Comparison of ENCODE assay signal across 8 cellular contexts in the genomic region with DNA sequence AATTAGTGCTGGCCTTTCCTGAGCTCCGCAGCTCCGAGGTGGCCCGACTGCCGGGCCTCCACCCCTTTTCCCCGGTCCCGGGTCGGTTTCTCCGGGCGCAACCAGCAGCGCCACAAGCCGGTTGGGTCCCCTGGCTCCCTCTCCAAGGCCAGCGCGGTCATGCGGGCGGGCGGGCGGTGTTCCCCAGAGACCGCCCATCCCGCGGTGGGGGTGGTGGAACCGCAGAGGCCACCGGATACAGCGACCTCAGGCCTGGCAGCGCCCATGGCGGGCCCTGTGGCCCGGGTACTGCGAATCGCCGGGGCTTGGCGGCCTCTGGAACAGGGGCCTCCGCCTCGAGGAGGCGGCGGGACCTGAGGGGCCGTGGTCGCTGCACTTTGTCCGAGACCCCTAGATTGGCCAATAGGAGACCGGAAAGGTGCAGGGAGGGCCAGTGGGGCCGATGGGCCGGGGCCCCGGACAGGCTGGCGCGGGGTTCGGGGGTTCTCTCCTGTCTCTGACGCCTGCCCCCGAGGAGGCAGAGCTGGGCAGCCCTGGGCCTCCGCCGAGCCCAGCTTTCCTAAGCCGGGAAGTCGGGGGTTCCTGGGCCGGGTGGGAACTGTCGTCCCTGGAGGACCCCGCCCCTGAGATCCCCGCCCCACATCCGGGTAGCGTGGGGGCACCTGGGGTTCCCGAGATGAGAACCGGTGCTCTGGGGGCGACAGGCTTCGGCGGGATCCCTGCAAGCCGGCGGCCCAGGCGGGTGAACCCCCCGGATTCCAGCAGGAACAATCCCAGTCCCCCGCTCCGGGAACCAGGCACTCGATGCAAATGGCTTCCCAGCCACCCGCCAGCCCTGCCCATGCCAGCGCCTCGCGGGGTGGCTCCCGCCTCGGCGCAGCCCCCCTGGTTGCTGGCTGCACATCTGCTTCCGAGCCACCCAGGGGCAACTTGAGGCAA.
DNase-seq lines count a peak whose midpoint lies in the region; ATAC-seq, FAIRE-seq and TF ChIP-seq lines count a peak whose summit lies in the region.

No MANE protein-coding gene starts in this region.

- H3K36me3 ChIP-seq in breast epithelium (no peaks in the 10 kb centered on the region), GM12878 (ENCODE audit: control insufficient read depth in 2 of 2, insufficient read depth in 2 of 2, low read length in 1 of 2) (no peaks in the 10 kb centered on the region), iPS DF 6.9 (ENCODE audit: control insufficient read depth, insufficient read depth, low read length) (no peaks in the 10 kb centered on the region)

- in situ Hi-C loops in GM12878 (cut with MboI) = no loop called here

- no peaks in the 10 kb centered on the region for H3K4me1 Mint-ChIP-seq in MCF 10A (ENCODE audit: insufficient read depth, unreplicated experiment)

- no peak for TF ChIP-seq POLR2A in breast epithelium (IDR thresholded peaks at IDR 0.05)
- TF ChIP-seq POLR2A in GM12878 (IDR thresholded peaks at IDR 0.05; ENCODE audit: low read depth, low read length) = no peak

- ATAC-seq in GM12878 (peak; percentile 84), HG02763 (IDR thresholded peaks at IDR 0.05; ENCODE audit: unreplicated experiment) (no peak)

- intact Hi-C loops in breast epithelium (cut with DNase I; ENCODE audit: low total_unique reads) = no loop called here
- intact Hi-C loops in MCF 10A (cut with micrococcal nuclease) = no loop called here
- intact Hi-C loops in GM12878 (cut with micrococcal nuclease; ENCODE audit: unreplicated experiment) = no loop called here

- no peaks in the 10 kb centered on the region for H3K9me3 Mint-ChIP-seq in MCF 10A (ENCODE audit: unreplicated experiment)

- no peak overlapping the region for H3K4me3 Mint-ChIP-seq in MCF 10A (ENCODE audit: unreplicated experiment)

- 9% methylated on average over 65 of the region's 76 CpGs for WGBS in GM12878 (ENCODE audit: insufficient coverage, insufficient replicate concordance, low lambda C conversion rate, missing lambda C conversion rate)
- WGBS in iPS DF 6.9 (ENCODE audit: insufficient coverage, insufficient read length) = no CpG with 5 or more reads among the region's 76 CpGs

- H3K27me3 Mint-ChIP-seq in MCF 10A (ENCODE audit: insufficient read depth, unreplicated experiment) = no peaks in the 10 kb centered on the region

- CTCF ChIA-PET in MCF 10A (lab: Yijun Ruan, JAX) = no interaction called here
- CTCF ChIA-PET in GM12878 (lab: Yijun Ruan, JAX) = no interaction called here

- H3K27ac ChIP-seq in breast epithelium = peak overlapping the region; percentile 82 to 88
- no peak overlapping the region for H3K27ac ChIP-seq in GM12878 (ENCODE audit: control insufficient read depth, insufficient read depth)
- no peak overlapping the region for H3K27ac ChIP-seq in iPS DF 6.9 (ENCODE audit: low read length)

- H3K36me3 Mint-ChIP-seq in MCF 10A (ENCODE audit: insufficient read depth, unreplicated experiment) = no peaks in the 10 kb centered on the region

- no peak for TF ChIP-seq EP300 in GM12878 (IDR thresholded peaks at IDR 0.05; ENCODE audit: borderline replicate concordance in 1 of 2, control insufficient read depth in 1 of 2, low read depth in 2 of 2, low read length in 2 of 2)

- TF ChIP-seq CTCF in breast epithelium (IDR thresholded peaks at IDR 0.05) = no peak
- no peak for TF ChIP-seq CTCF in MCF 10A (IDR thresholded peaks at IDR 0.05; ENCODE audit: unreplicated experiment)
- no peak for TF ChIP-seq CTCF in GM12878 (IDR thresholded peaks at IDR 0.05 in 2 of 3, conservative IDR thresholded peaks at IDR 0.05 in 1 of 3; ENCODE audit: control insufficient read depth in 2 of 3, extremely low read depth in 1 of 3, insufficient read depth in 1 of 3, low read depth in 3 of 3, low read length in 3 of 3)

- FAIRE-seq in GM12878 (lab: Jason Lieb, UNC) = no peak

- H3K9me3 ChIP-seq in breast epithelium = no peaks in the 10 kb centered on the region
- no peaks in the 10 kb centered on the region for H3K9me3 ChIP-seq in GM12878 (replicated peaks; ENCODE audit: control insufficient read depth, insufficient read depth, low read length)
- H3K9me3 ChIP-seq in iPS DF 6.9 (ENCODE audit: control insufficient read depth, insufficient read depth, low read length) = no peaks in the 10 kb centered on the region

- H3K27me3 ChIP-seq in breast epithelium = no peaks in the 10 kb centered on the region
- peaks cover 4 to 13% of the 10 kb centered on the region in 2 experiments for H3K27me3 ChIP-seq in GM12878 (replicated peaks in 1 of 2; ENCODE audit: control insufficient read depth in 2 of 2, insufficient read depth in 2 of 2, low read length in 1 of 2)
- no peaks in the 10 kb centered on the region for H3K27me3 ChIP-seq in iPS DF 6.9 (ENCODE audit: control insufficient read depth, insufficient read depth, low read length)

- TF ChIP-seq RAD21 in GM12878 (IDR thresholded peaks at IDR 0.05; ENCODE audit: insufficient read depth, low read depth, low read length) = no peak

- DNase-seq in breast epithelium (ENCODE audit: low spot score in 2 of 2) (peak; percentile 52 to 66), MCF 10A (ENCODE audit: unreplicated experiment) (no peak), NCI-H2029 treated with DMSO at 0.1 percent for 48 hours (lab: John Stamatoyannopoulos, UW) (peak; percentile 4), GM12878 (ENCODE audit: low read depth, low spot score) (no peak), iPS DF 6.9 (ENCODE audit: low read depth, low spot score) (no peak), putamen (ENCODE audit: low spot score) (peak; percentile 88), NCI-H1436 treated with DMSO at 0.1 percent for 48 hours (lab: John Stamatoyannopoulos, UW) (no peak)

- H3K4me3 ChIP-seq in breast epithelium = peak overlapping the region; percentile 57 to 76 (median 67)
- peak overlapping the region; percentile 46; the same call in 1 of the 2 replicates for H3K4me3 ChIP-seq in GM12878
- H3K4me3 ChIP-seq in iPS DF 6.9 (ENCODE audit: low read length) = peak overlapping the region; percentile 33

- BruUV-seq in MCF 10A (replicated peaks; lab: Mats Ljungman, UMichigan) (no TSS peak), GM12878 (replicated peaks; lab: Mats Ljungman, UMichigan) (no TSS peak)

- no peaks in the 10 kb centered on the region for H4K20me1 ChIP-seq in GM12878 (ENCODE audit: control insufficient read depth, insufficient read depth)

- peak overlapping the region; percentile 50 for H3K4me2 ChIP-seq in GM12878 (ENCODE audit: control insufficient read depth, insufficient read depth)

- SMC1A ChIA-PET in GM12878 (lab: Charles Lee; ENCODE audit: uncharacterized antibody, unreplicated experiment) = interaction anchor here (1.1 to 1.6 kb wide), 2 partner anchors 9 to 12 kb away, joined by 3 to 5 read pairs; no protein-coding TSS in a partner anchor

- H3K27ac Mint-ChIP-seq in MCF 10A (ENCODE audit: low read depth, unreplicated experiment) = no peak overlapping the region

- RAD21 ChIA-PET in GM12878 (lab: Charles Lee; ENCODE audit: unreplicated experiment) = interaction anchor here (1.1 kb wide), 1 partner anchor 226 kb away, joined by 3 read pairs; no protein-coding TSS in a partner anchor

- H3K4me1 ChIP-seq in breast epithelium (no peaks in the 10 kb centered on the region), GM12878 (ENCODE audit: control insufficient read depth, insufficient read depth, low read length) (no peaks in the 10 kb centered on the region), iPS DF 6.9 (ENCODE audit: control insufficient read depth, insufficient read depth, low read length) (peaks cover 2% of the 10 kb centered on the region; the same call in 1 of the 2 replicates)

- H3K9ac ChIP-seq in GM12878 (ENCODE audit: control insufficient read depth, insufficient read depth, low read length) = no peak overlapping the region

- peak overlapping the region; percentile 28; the same call in 1 of the 2 replicates for H2AFZ ChIP-seq in GM12878 (ENCODE audit: control insufficient read depth, low read depth, low read length)

- H3K79me2 ChIP-seq in GM12878 (ENCODE audit: control insufficient read depth, insufficient read depth, low read length) = no peaks in the 10 kb centered on the region

- POLR2A ChIA-PET in MCF 10A (lab: Yijun Ruan, JAX) (no interaction called here), GM12878 (lab: Charles Lee) (no interaction called here)

TF ChIP-seq in GM12878, 131 proteins besides CTCF, POLR2A, EP300 and RAD21:
- no peak for TF ChIP-seq RB1 (IDR thresholded peaks at IDR 0.05; ENCODE audit: borderline replicate concordance)
- TF ChIP-seq YY1 (IDR thresholded peaks at IDR 0.05; ENCODE audit: low read depth, low read length) = 0 out of 2 replicates have a peak, but pooled peaks have one; percentile 8
- TF ChIP-seq NFXL1 (IDR thresholded peaks at IDR 0.05; ENCODE audit: borderline replicate concordance) = no peak
- no peak for TF ChIP-seq CBX3 (IDR thresholded peaks at IDR 0.05; ENCODE audit: borderline replicate concordance, low read depth)
- TF ChIP-seq FOS (IDR thresholded peaks at IDR 0.05; ENCODE audit: borderline replicate concordance, extremely low read depth, insufficient read length) = no peak
- no peak for TF ChIP-seq ZNF622 (IDR thresholded peaks at IDR 0.05)
- peak; percentile 66 for TF ChIP-seq NR2F1 (conservative IDR thresholded peaks at IDR 0.05)
- TF ChIP-seq IKZF1 (conservative IDR thresholded peaks at IDR 0.05) = peak; percentile 57; the same call in 1 of the 2 replicates
- TF ChIP-seq SUZ12 (IDR thresholded peaks at IDR 0.05; ENCODE audit: unreplicated experiment) = peak; percentile 7
- peak; percentile 43 for TF ChIP-seq MEF2B (IDR thresholded peaks at IDR 0.05; ENCODE audit: partially characterized antibody, poor library complexity, severe bottlenecking)
- no peak for TF ChIP-seq CREB1 (IDR thresholded peaks at IDR 0.05; ENCODE audit: low read depth)

Comparison
In these comparisons a context has a peak if more than half of its experiments do, and no peak if none do; other contexts are left out.
1. DNase-seq: peak in breast epithelium (2 of 2), NCI-H2029 treated with DMSO at 0.1 percent for 48 hours (single experiment) and putamen (single experiment); none in MCF 10A (single experiment), GM12878 (single experiment), iPS DF 6.9 (single experiment) and NCI-H1436 treated with DMSO at 0.1 percent for 48 hours (single experiment).
2. H3K27ac ChIP-seq: peak in breast epithelium (2 of 2); none in GM12878 (single experiment) and iPS DF 6.9 (single experiment).
3. Peak in every context shown above with its lines, with median percentiles within 50 percentile points of each other: H3K4me3 ChIP-seq.